Comparison of ENCODE assay signal across 23 cellular contexts in genomic region chr6:15908871-15909270, GRCh38.
"Had no signal": no experiment of that assay in that cellular context is flagged by ENCODE, and none has a peak within 500 bp of the region (broad histone marks: within the 10 kb centered on the region; RNA-seq: fewer than 3 reads in every experiment).

No MANE protein-coding gene starts in this region.

- H3K27ac ChIP-seq: colonic mucosa, dorsolateral prefrontal cortex, left lung, sigmoid colon, thyroid gland had no signal

- H3K9me3 Mint-ChIP-seq: activated B cell treated with CpG ODN at 0.5 μM for 24 hours; activated naive CD8-positive, alpha-beta T cell treated with anti-CD3 and anti-CD28 coated beads, Interleukin-2, amount 10 ng/mL, durations not matched to agents 7 days and 5 days; activated T-cell treated with anti-CD3 and anti-CD28 coated beads, Interleukin-2, amount 50 U/mL, for 4 hours; immature natural killer cell; naive thymus-derived CD8-positive, alpha-beta T cell had no signal

- H3K27ac Mint-ChIP-seq: activated B cell treated with CpG ODN at 0.5 μM for 24 hours; activated CD4-positive, alpha-beta T cell treated with anti-CD3 and anti-CD28 coated beads for 36 hours; activated naive CD4-positive, alpha-beta T cell treated with anti-CD3 and anti-CD28 coated beads for 36 hours; activated naive CD8-positive, alpha-beta T cell treated with anti-CD3 and anti-CD28 coated beads, Interleukin-2, amount 10 ng/mL, durations not matched to agents 7 days and 5 days; immature natural killer cell; naive thymus-derived CD8-positive, alpha-beta T cell; stimulated activated naive CD8-positive, alpha-beta T cell treated with anti-CD3 and anti-CD28 coated beads, Interleukin-15, Interleukin-2, amounts not matched to agents 100 ng/mL and 50 ng/mL, for 24 hours had no signal

- H3K4me3 Mint-ChIP-seq: activated B cell treated with CpG ODN at 0.5 μM for 24 hours; activated CD4-positive, alpha-beta T cell treated with anti-CD3 and anti-CD28 coated beads for 36 hours; activated naive CD4-positive, alpha-beta T cell treated with anti-CD3 and anti-CD28 coated beads for 36 hours; activated naive CD8-positive, alpha-beta T cell treated with anti-CD3 and anti-CD28 coated beads, Interleukin-2, amount 10 ng/mL, durations not matched to agents 7 days and 5 days; activated T-cell treated with anti-CD3 and anti-CD28 coated beads, Interleukin-2, amount 50 U/mL, for 4 hours; immature natural killer cell; naive thymus-derived CD8-positive, alpha-beta T cell; stimulated activated naive CD8-positive, alpha-beta T cell treated with anti-CD3 and anti-CD28 coated beads, Interleukin-15, Interleukin-2, amounts not matched to agents 100 ng/mL and 50 ng/mL, for 24 hours had no signal

- H3K27me3 ChIP-seq: breast epithelium, colonic mucosa, left lung, sigmoid colon, thyroid gland had no signal

- H3K36me3 ChIP-seq: breast epithelium, colonic mucosa, left lung, sigmoid colon, thyroid gland had no signal

- H3K36me3 Mint-ChIP-seq: activated naive CD8-positive, alpha-beta T cell treated with anti-CD3 and anti-CD28 coated beads, Interleukin-2, amount 10 ng/mL, durations not matched to agents 7 days and 5 days; immature natural killer cell; naive thymus-derived CD8-positive, alpha-beta T cell had no signal

- ATAC-seq: activated CD4-positive, alpha-beta T cell treated with anti-CD3 and anti-CD28 coated beads for 36 hours; activated T-cell treated with anti-CD3 and anti-CD28 coated beads, Interleukin-2, amount 50 U/mL, for 4 hours; left lung; naive thymus-derived CD8-positive, alpha-beta T cell had no signal

- DNase-seq: activated B cell treated with CpG ODN at 0.5 μM for 24 hours; activated CD4-positive, alpha-beta T cell treated with anti-CD3 and anti-CD28 coated beads for 36 hours; activated CD4-positive, alpha-beta T cell treated with anti-CD3 and anti-CD28 coated beads, Interleukin-2, amount 50 U/mL, for 4 hours; activated CD8-positive, alpha-beta memory T cell treated with anti-CD3 and anti-CD28 coated beads, Interleukin-2, amount 50 U/mL, for 48 hours; activated naive CD4-positive, alpha-beta T cell treated with anti-CD3 and anti-CD28 coated beads for 36 hours; activated naive CD8-positive, alpha-beta T cell treated with anti-CD3 and anti-CD28 coated beads, Interleukin-2, amount 10 ng/mL, durations not matched to agents 7 days and 5 days; activated T-cell treated with anti-CD3 and anti-CD28 coated beads, Interleukin-2, amount 50 U/mL, for 4 hours; amniotic stem cell; colonic mucosa; dorsolateral prefrontal cortex; immature natural killer cell; kidney glomerular epithelial cell; left lung; naive thymus-derived CD8-positive, alpha-beta T cell; sigmoid colon; stimulated activated CD4-positive, alpha-beta T cell treated with anti-CD3 and anti-CD28 coated beads, Interleukin-2, amount 100 ng/mL, for 48 hours; substantia nigra; T-helper 1 cell; T1000; thyroid gland had no signal

- H3K4me3 ChIP-seq: breast epithelium, colonic mucosa, dorsolateral prefrontal cortex, left lung, lung, sigmoid colon, thyroid gland had no signal

- H3K9me3 ChIP-seq: breast epithelium, colonic mucosa, left lung, sigmoid colon, thyroid gland had no signal

- H3K4me1 ChIP-seq: breast epithelium, colonic mucosa, sigmoid colon, thyroid gland had no signal

- H3K27me3 Mint-ChIP-seq: activated B cell treated with CpG ODN at 0.5 μM for 24 hours; activated naive CD8-positive, alpha-beta T cell treated with anti-CD3 and anti-CD28 coated beads, Interleukin-2, amount 10 ng/mL, durations not matched to agents 7 days and 5 days had no signal
